ENCODE assay signal across 22 cellular contexts in genomic region chr17:33653389-33653788, GRCh38.
DNase-seq lines count a peak whose midpoint lies in the region; ATAC-seq, FAIRE-seq and TF ChIP-seq lines count a peak whose summit lies in the region.
"Had no signal": no experiment of that assay in that cellular context is flagged by ENCODE, and none has a peak within 500 bp of the region (broad histone marks: within the 10 kb centered on the region; RNA-seq: fewer than 3 reads in every experiment).

No MANE protein-coding gene starts in this region.

- peaks cover 9% of the 10 kb centered on the region for H3K4me1 ChIP-seq in left ventricle myocardium inferior
- H3K4me1 ChIP-seq in spleen: no peaks in the 10 kb centered on the region
- H3K4me1 ChIP-seq: A549, Caco-2 had no signal

- ATAC-seq in HG02840 (IDR thresholded peaks at IDR 0.05; ENCODE audit: low FRiP score, unreplicated experiment): no peak
- ATAC-seq: A549, GM23338 had no signal

- intact Hi-C loops in left ventricle myocardium inferior (cut with micrococcal nuclease): no loop called here
- intact Hi-C loops in cardiac septum (cut with DNase I): no loop called here
- intact Hi-C loops in spleen (cut with DNase I; ENCODE audit: low total_unique reads): no loop called here

- FAIRE-seq in urothelium cell line (lab: Jason Lieb, UNC): no peak
- FAIRE-seq: A549, D721Med, GM12892, GM18507, H54, HTR-8/SVneo had no signal

- DNase-seq in left ventricle myocardium inferior (no peak), cardiac septum (ENCODE audit: low spot score) (no peak), dermis blood vessel endothelial cell (peak; percentile 3), fibroblast of pulmonary artery (ENCODE audit: low read depth) (peak; percentile 7), urothelium cell line (ENCODE audit: low spot score) (peak; percentile 16), spleen (no peak)
- no peak for DNase-seq in activated CD8-positive, alpha-beta memory T cell treated with anti-CD3 and anti-CD28 coated beads, Interleukin-2, amount 50 U/mL, for 48 hours
- DNase-seq: AML-193; Caco-2; CD4-positive, alpha-beta T cell; GDM1; HCEC 1CT had no signal

- H3K27ac ChIP-seq in left ventricle myocardium inferior (replicated peaks): peak overlapping the region; percentile 14
- no peak overlapping the region for H3K27ac ChIP-seq in spleen
- H3K27ac ChIP-seq: 22Rv1, A549, C4-2B had no signal

- H3K27me3 ChIP-seq in left ventricle myocardium inferior (ENCODE audit: low read depth): peaks cover 31% of the 10 kb centered on the region
- peaks cover 0 to 9% (median 0%) of the 10 kb centered on the region in 7 donors for H3K27me3 ChIP-seq in spleen (replicated peaks in 1 of 7)

- no peaks in the 10 kb centered on the region for H3K36me3 ChIP-seq in left ventricle myocardium inferior
- H3K36me3 ChIP-seq in spleen: no peaks in the 10 kb centered on the region

- TF ChIP-seq POLR2A in spleen (IDR thresholded peaks at IDR 0.05): no peak

- H3K4me3 ChIP-seq in left ventricle myocardium inferior (no peak overlapping the region), fibroblast of pulmonary artery (replicated peaks; ENCODE audit: low read depth, low read length) (no peak overlapping the region), spleen (no peak overlapping the region)
- H3K4me3 ChIP-seq: A549, GM23338 had no signal

- TF ChIP-seq CTCF in left ventricle myocardium inferior (IDR thresholded peaks at IDR 0.05; ENCODE audit: borderline replicate concordance): no peak
- no peak for TF ChIP-seq CTCF in fibroblast of pulmonary artery (IDR thresholded peaks at IDR 0.05; ENCODE audit: low read length, missing control alignments)
- TF ChIP-seq CTCF in spleen (IDR thresholded peaks at IDR 0.05 in 8 of 11, conservative IDR thresholded peaks at IDR 0.05 in 3 of 11): no peak

- H3K9me3 ChIP-seq in left ventricle myocardium inferior (replicated peaks): no peaks in the 10 kb centered on the region
- no peaks in the 10 kb centered on the region for H3K9me3 ChIP-seq in spleen
- H3K9me3 ChIP-seq: A549, Caco-2 had no signal

Comparison
In these comparisons a context has a peak if more than half of its experiments do, and no peak if none do; other contexts are left out.
1. DNase-seq: peak in dermis blood vessel endothelial cell (single experiment), fibroblast of pulmonary artery (single experiment) and urothelium cell line (single experiment); none in left ventricle myocardium inferior (single experiment), cardiac septum (single experiment), activated CD8-positive, alpha-beta memory T cell treated with anti-CD3 and anti-CD28 coated beads, Interleukin-2, amount 50 U/mL, for 48 hours (single experiment) and spleen (single experiment).